10 cellular contexts compared by ENCODE assay signal in the genomic region with DNA sequence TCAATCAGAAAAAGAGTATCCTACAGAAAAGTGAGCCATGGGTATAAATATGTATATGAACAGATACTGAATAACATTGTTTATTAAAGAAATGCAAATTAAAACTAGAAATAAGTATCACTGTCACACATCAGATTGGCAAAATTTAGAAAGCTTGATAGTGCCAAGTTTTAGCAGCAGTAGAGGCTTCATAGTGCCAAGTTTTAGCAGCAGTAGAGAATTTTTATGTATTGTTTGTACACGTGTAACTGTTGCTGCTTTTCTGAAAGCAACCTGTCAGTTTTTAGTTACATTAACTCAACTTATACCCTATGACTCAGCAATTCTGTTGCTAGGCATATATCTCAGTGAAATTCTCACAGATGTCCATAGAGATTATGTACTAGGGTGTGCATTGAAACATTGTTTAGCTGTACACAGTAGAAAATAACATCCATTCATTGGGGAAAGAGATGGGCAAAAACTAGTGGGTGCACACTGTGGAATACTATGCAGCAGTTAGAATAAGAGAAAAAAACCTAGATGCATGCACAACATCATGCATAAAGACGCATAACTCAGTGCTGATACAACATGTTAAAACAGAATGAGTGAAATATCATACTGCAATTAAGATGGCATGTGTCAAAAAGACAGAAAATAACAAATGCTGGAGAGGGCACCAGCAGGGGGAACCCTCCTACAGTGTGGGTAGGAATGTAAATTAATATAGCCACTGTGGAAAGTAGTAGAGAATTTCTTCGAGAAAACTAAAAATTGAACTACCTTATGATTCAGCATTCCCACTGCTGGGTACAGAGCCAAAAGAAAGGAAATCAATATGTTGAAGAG.
DNase-seq lines count a peak whose midpoint lies in the region; TF ChIP-seq lines count a peak whose summit lies in the region.
"Had no signal": no experiment of that assay in that cellular context is flagged by ENCODE, and none has a peak within 500 bp of the region (broad histone marks: within the 10 kb centered on the region; RNA-seq: fewer than 3 reads in every experiment).

No MANE protein-coding gene starts in this region.

- H3K9me3 Mint-ChIP-seq in activated naive CD4-positive, alpha-beta T cell treated with anti-CD3 and anti-CD28 coated beads, Interleukin-2, amount 10 ng/mL, durations not matched to agents 7 days and 5 days = no peaks in the 10 kb centered on the region

- H3K4me3 ChIP-seq in cardiac fibroblast (replicated peaks in 1 of 2; ENCODE audit: low read depth in 2 of 2, low read length in 2 of 2) = no peak overlapping the region
- H3K4me3 ChIP-seq in parathyroid adenoma (ENCODE audit: low read depth, low read length) = no peak overlapping the region

- H3K9ac ChIP-seq in parathyroid adenoma = no peak overlapping the region

- no peaks in the 10 kb centered on the region for H3K79me2 ChIP-seq in parathyroid adenoma

- H3K4me1 Mint-ChIP-seq in activated naive CD4-positive, alpha-beta T cell treated with anti-CD3 and anti-CD28 coated beads, Interleukin-2, amount 10 ng/mL, durations not matched to agents 7 days and 5 days = no peaks in the 10 kb centered on the region
- H3K4me1 Mint-ChIP-seq: B cell had no signal

- no peaks in the 10 kb centered on the region for H3K4me1 ChIP-seq in parathyroid adenoma

- H3K27ac Mint-ChIP-seq in activated naive CD4-positive, alpha-beta T cell treated with anti-CD3 and anti-CD28 coated beads, Interleukin-2, amount 10 ng/mL, durations not matched to agents 7 days and 5 days = no peak overlapping the region
- H3K27ac Mint-ChIP-seq: B cell; dendritic cell treated with granulocyte-macrophage colony-stimulating factor and Interleukin-4, amounts not matched to agents 40 ng/mL and 50 ng/mL, for 4 days had no signal

- no peak overlapping the region for H2AFZ ChIP-seq in parathyroid adenoma

- H3K27me3 Mint-ChIP-seq in activated naive CD4-positive, alpha-beta T cell treated with anti-CD3 and anti-CD28 coated beads, Interleukin-2, amount 10 ng/mL, durations not matched to agents 7 days and 5 days = no peaks in the 10 kb centered on the region
- H3K27me3 Mint-ChIP-seq: B cell; dendritic cell treated with granulocyte-macrophage colony-stimulating factor and Interleukin-4, amounts not matched to agents 40 ng/mL and 50 ng/mL, for 4 days had no signal

- no peaks in the 10 kb centered on the region for H3K36me3 Mint-ChIP-seq in activated naive CD4-positive, alpha-beta T cell treated with anti-CD3 and anti-CD28 coated beads, Interleukin-2, amount 10 ng/mL, durations not matched to agents 7 days and 5 days

- CTCF ChIA-PET in activated naive CD4-positive, alpha-beta T cell treated with anti-CD3 and anti-CD28 coated beads, Interleukin-2, amount 10 ng/mL, durations not matched to agents 7 days and 5 days (lab: Charles Lee) = no interaction called here

- no peak overlapping the region for H3K27ac ChIP-seq in parathyroid adenoma

- peak; percentile 49 for TF ChIP-seq CTCF in LNCAP (IDR thresholded peaks at IDR 0.05)
- TF ChIP-seq CTCF in cardiac fibroblast (IDR thresholded peaks at IDR 0.05; ENCODE audit: low read depth, low read length) = peak; percentile 49
- TF ChIP-seq CTCF in parathyroid adenoma (IDR thresholded peaks at IDR 0.05) = peak; percentile 16

- H3K9me3 ChIP-seq in parathyroid adenoma (ENCODE audit: control insufficient read depth, low read length) = no peaks in the 10 kb centered on the region

- H3K36me3 ChIP-seq in parathyroid adenoma (ENCODE audit: control insufficient read depth, insufficient read depth, low read length) = no peaks in the 10 kb centered on the region

- no peaks in the 10 kb centered on the region for H3K27me3 ChIP-seq in parathyroid adenoma (ENCODE audit: control insufficient read depth, insufficient read depth, low read length)

- H3K4me2 ChIP-seq in parathyroid adenoma (ENCODE audit: low read length) = no peak overlapping the region

- DNase-seq in NCI-H1694 (lab: John Stamatoyannopoulos, UW) (peak; percentile 22), NCI-H1694 treated with DMSO at 0.1 percent for 48 hours (lab: John Stamatoyannopoulos, UW) (no peak), cardiac fibroblast (ENCODE audit: low read depth in 2 of 2) (peak; percentile 40 to 57), DMS114 treated with DMSO at 0.1 percent for 48 hours (lab: John Stamatoyannopoulos, UW; ENCODE audit: unreplicated experiment) (no peak), D341Med (ENCODE audit: low spot score) (no peak)
- DNase-seq in activated naive CD4-positive, alpha-beta T cell treated with anti-CD3 and anti-CD28 coated beads, Interleukin-2, amount 10 ng/mL, durations not matched to agents 7 days and 5 days = no peak

- H3K4me3 Mint-ChIP-seq in activated naive CD4-positive, alpha-beta T cell treated with anti-CD3 and anti-CD28 coated beads, Interleukin-2, amount 10 ng/mL, durations not matched to agents 7 days and 5 days = no peak overlapping the region
- H3K4me3 Mint-ChIP-seq: B cell; dendritic cell treated with granulocyte-macrophage colony-stimulating factor and Interleukin-4, amounts not matched to agents 40 ng/mL and 50 ng/mL, for 4 days had no signal

Comparison
In these comparisons a context has a peak if more than half of its experiments do, and no peak if none do; other contexts are left out.
1. DNase-seq: peak in NCI-H1694 (single experiment) and cardiac fibroblast (2 of 2); none in NCI-H1694 treated with DMSO at 0.1 percent for 48 hours (single experiment), DMS114 treated with DMSO at 0.1 percent for 48 hours (single experiment), D341Med (single experiment) and activated naive CD4-positive, alpha-beta T cell treated with anti-CD3 and anti-CD28 coated beads, Interleukin-2, amount 10 ng/mL, durations not matched to agents 7 days and 5 days (single experiment).
2. Peak in every context shown above with its lines, with median percentiles within 50 percentile points of each other: CTCF ChIP-seq.